Comparison of ENCODE assay signal across 15 cellular contexts in genomic region chr13:46050771-46051170, GRCh38. TPM values are rescaled to one million over a fixed set of nuclear protein-coding genes. Genes with fewer than 3 reads are reported as not detected.
DNase-seq lines count a peak whose midpoint lies in the region; ATAC-seq and TF ChIP-seq lines count a peak whose summit lies in the region.
"Had no signal": no experiment of that assay in that cellular context is flagged by ENCODE, and none has a peak within 500 bp of the region (broad histone marks: within the 10 kb centered on the region; RNA-seq: fewer than 3 reads in every experiment).

No MANE protein-coding gene starts in this region.

- H3K4me3 Mint-ChIP-seq in activated CD8-positive, alpha-beta memory T cell treated with anti-CD3 and anti-CD28 coated beads, Interleukin-2, amount 10 ng/mL, durations not matched to agents 7 days and 5 days, result peak overlapping the region; percentile 22

- H3K27me3 Mint-ChIP-seq in activated CD8-positive, alpha-beta memory T cell treated with anti-CD3 and anti-CD28 coated beads, Interleukin-2, amount 10 ng/mL, durations not matched to agents 7 days and 5 days, result no peaks in the 10 kb centered on the region
- H3K27me3 Mint-ChIP-seq: memory B cell had no signal

- no peaks in the 10 kb centered on the region for H3K27me3 ChIP-seq in endocrine pancreas (ENCODE audit: control insufficient read depth, insufficient read depth, low read length)
- H3K27me3 ChIP-seq: body of pancreas, spleen had no signal

- POLR2A ChIA-PET in OCI-LY7 (lab: Charles Lee), result interaction anchor here (0.7 to 1.4 kb wide), 5 partner anchors 9 to 57 kb away, joined by 3 to 4 read pairs (median 3); no protein-coding TSS in a partner anchor

- no peak for TF ChIP-seq CTCF in OCI-LY7 (conservative IDR thresholded peaks at IDR 0.05; ENCODE audit: low read length)
- no peak for TF ChIP-seq CTCF in retinal pigment epithelial cell (conservative IDR thresholded peaks at IDR 0.05; ENCODE audit: low read depth, low read length)

- H2AFZ ChIP-seq in OCI-LY7 (ENCODE audit: low read length), result no peak overlapping the region

- no peaks in the 10 kb centered on the region for H3K9me2 ChIP-seq in OCI-LY7 (ENCODE audit: insufficient read depth, low read length)

- peaks cover 41% of the 10 kb centered on the region for H3K4me1 Mint-ChIP-seq in activated CD8-positive, alpha-beta memory T cell treated with anti-CD3 and anti-CD28 coated beads, Interleukin-2, amount 10 ng/mL, durations not matched to agents 7 days and 5 days

- H3K36me3 Mint-ChIP-seq in activated CD8-positive, alpha-beta memory T cell treated with anti-CD3 and anti-CD28 coated beads, Interleukin-2, amount 10 ng/mL, durations not matched to agents 7 days and 5 days, result peaks cover 6% of the 10 kb centered on the region

- no peak overlapping the region for H3K27ac Mint-ChIP-seq in activated CD8-positive, alpha-beta memory T cell treated with anti-CD3 and anti-CD28 coated beads, Interleukin-2, amount 10 ng/mL, durations not matched to agents 7 days and 5 days

- no peak overlapping the region for H3K27ac ChIP-seq in OCI-LY7 (ENCODE audit: low read depth, low read length, poor library complexity, severe bottlenecking)
- H3K27ac ChIP-seq: body of pancreas had no signal

- H3K9me3 Mint-ChIP-seq in activated CD8-positive, alpha-beta memory T cell treated with anti-CD3 and anti-CD28 coated beads, Interleukin-2, amount 10 ng/mL, durations not matched to agents 7 days and 5 days (ENCODE audit: low read depth), result no peaks in the 10 kb centered on the region
- H3K9me3 Mint-ChIP-seq: memory B cell had no signal

- no peak for DNase-seq in activated CD8-positive, alpha-beta memory T cell treated with anti-CD3 and anti-CD28 coated beads, Interleukin-2, amount 10 ng/mL, durations not matched to agents 7 days and 5 days
- no peak for DNase-seq in activated CD8-positive, alpha-beta memory T cell treated with anti-CD3 and anti-CD28 coated beads for 24 hours
- DNase-seq in OCI-LY7 (ENCODE audit: low spot score) (no peak), retinal pigment epithelial cell (ENCODE audit: low read depth) (no peak), NCI-H524 (lab: John Stamatoyannopoulos, UW) (no peak), globus pallidus (ENCODE audit: low spot score) (no peak)
- DNase-seq: ACHN; activated CD4-positive, alpha-beta T cell treated with anti-CD3 and anti-CD28 coated beads, Interleukin-2, amount 50 U/mL, for 4 hours; body of pancreas; NCI-H2029 treated with DMSO at 0.1 percent for 48 hours; spleen had no signal

- no peak overlapping the region for H3K9ac ChIP-seq in endocrine pancreas (ENCODE audit: control insufficient read depth, insufficient read depth, low read length)

- H3K4me1 ChIP-seq in OCI-LY7 (ENCODE audit: insufficient read depth, low read length, poor library complexity, severe bottlenecking) (peaks cover 29% of the 10 kb centered on the region), endocrine pancreas (ENCODE audit: control insufficient read depth, insufficient read depth, low read length) (peaks cover 24% of the 10 kb centered on the region)

- intact Hi-C loops in OCI-LY7 (cut with micrococcal nuclease; ENCODE audit: unreplicated experiment), result no loop called here

- peaks cover 60% of the 10 kb centered on the region for H3K79me2 ChIP-seq in OCI-LY7 (ENCODE audit: insufficient read depth, low read depth, low read length)

- no peak for ATAC-seq in activated CD8-positive, alpha-beta memory T cell treated with anti-CD3 and anti-CD28 coated beads, Interleukin-2, amount 10 ng/mL, durations not matched to agents 7 days and 5 days
- no peak for ATAC-seq in HG02970 (IDR thresholded peaks at IDR 0.05; ENCODE audit: low FRiP score, unreplicated experiment)
- ATAC-seq: body of pancreas had no signal

- H3K36me3 ChIP-seq in OCI-LY7 (ENCODE audit: insufficient read depth, low read length) (no peaks in the 10 kb centered on the region), endocrine pancreas (ENCODE audit: control insufficient read depth, insufficient read depth, low read length) (no peaks in the 10 kb centered on the region)
- H3K36me3 ChIP-seq: spleen had no signal

- no TSS peak for BruUV-seq in OCI-LY7 (replicated peaks; lab: Mats Ljungman, UMichigan)

- CTCF ChIA-PET in activated CD8-positive, alpha-beta memory T cell treated with anti-CD3 and anti-CD28 coated beads, Interleukin-2, amount 10 ng/mL, durations not matched to agents 7 days and 5 days (lab: Charles Lee), result no interaction called here
- CTCF ChIA-PET in OCI-LY7 (lab: Charles Lee; ENCODE audit: unreplicated experiment), result no interaction called here

- peaks cover 24% of the 10 kb centered on the region for H4K20me1 ChIP-seq in OCI-LY7 (ENCODE audit: insufficient read depth, low read length)

- peak overlapping the region; percentile 93 for H3K4me3 ChIP-seq in OCI-LY7 (ENCODE audit: low read depth, low read length, poor library complexity, severe bottlenecking)
- peak overlapping the region; percentile 98 for H3K4me3 ChIP-seq in endocrine pancreas (ENCODE audit: control insufficient read depth, insufficient read depth, low read length)
- peak overlapping the region; percentile 91 for H3K4me3 ChIP-seq in retinal pigment epithelial cell (ENCODE audit: low read length)
- H3K4me3 ChIP-seq: body of pancreas had no signal

- peak overlapping the region; percentile 90 for H3K4me2 ChIP-seq in OCI-LY7 (ENCODE audit: low read length)

- no peaks in the 10 kb centered on the region for H3K9me3 ChIP-seq in OCI-LY7 (ENCODE audit: low read length)
- no peaks in the 10 kb centered on the region for H3K9me3 ChIP-seq in endocrine pancreas (ENCODE audit: control insufficient read depth, low read length)
- H3K9me3 ChIP-seq: body of pancreas, spleen had no signal

RNA-seq across cellular contexts. Expression of gene ZC3H13, which starts 1.8 kb away (rescaled TPM):
- 10 to 100 TPM; 38.5 to 41.6 TPM for total RNA-seq in activated CD8-positive, alpha-beta memory T cell treated with anti-CD3 and anti-CD28 coated beads, Interleukin-2, amount 10 ng/mL, durations not matched to agents 7 days and 5 days
- 27.2 and 28.2 TPM in 2 replicates for total RNA-seq in OCI-LY7 (2014; rRNA removed; shearing (Covaris generic))
- 40.9 and 43.9 TPM in 2 replicates for total RNA-seq in OCI-LY7 (2022)

RNA-seq across cellular contexts. Expression of gene CPB2, which starts 54.1 kb away (rescaled TPM):
- total RNA-seq in activated CD8-positive, alpha-beta memory T cell treated with anti-CD3 and anti-CD28 coated beads, Interleukin-2, amount 10 ng/mL, durations not matched to agents 7 days and 5 days, result not detected
- not detected in 2 replicates for total RNA-seq in OCI-LY7 (2014; rRNA removed; shearing (Covaris generic))
- total RNA-seq in OCI-LY7 (2022), result not detected in 2 replicates
- total RNA-seq: frontal cortex, spleen had no signal
